Comparison of ENCODE assay signal across 7 cellular contexts in the genomic region with DNA sequence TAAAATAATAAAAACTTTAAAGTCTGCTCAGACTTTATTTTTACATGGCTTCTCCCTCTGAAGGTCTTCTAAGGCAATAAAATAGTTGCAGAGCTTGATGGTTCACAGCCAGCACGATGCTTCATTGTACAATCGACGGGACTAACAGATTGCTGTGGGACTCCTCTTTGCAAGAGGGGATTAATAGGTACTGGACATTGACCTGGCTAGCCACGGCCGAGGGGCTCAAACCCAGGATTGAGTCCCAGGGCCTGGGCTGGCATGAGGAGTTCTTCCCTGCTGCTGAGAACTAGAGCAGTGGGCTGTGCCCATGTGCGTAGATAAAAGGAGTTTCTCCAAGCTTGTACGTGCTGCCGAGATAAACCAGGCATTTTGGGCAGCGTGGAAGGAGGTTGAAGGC. TPM values are rescaled to one million over a fixed set of nuclear protein-coding genes. Genes with fewer than 3 reads are reported as not detected.
"Had no signal": no experiment of that assay in that cellular context is flagged by ENCODE, and none has a peak within 500 bp of the region (broad histone marks: within the 10 kb centered on the region; RNA-seq: fewer than 3 reads in every experiment).

No MANE protein-coding gene starts in this region.

- H3K4me3 Mint-ChIP-seq: IgD-negative memory B cell had no signal

- H3K36me3 Mint-ChIP-seq: IgD-negative memory B cell had no signal

- DNase-seq: IMR-90, KBM-7, KG1 had no signal

- ATAC-seq: HepG2, K562 had no signal

- H3K4me1 Mint-ChIP-seq: IgD-negative memory B cell had no signal

- H3K9me3 Mint-ChIP-seq: IgD-negative memory B cell had no signal

RNA-seq across cellular contexts. Expression of gene BCO1, which starts 52.6 kb away (rescaled TPM):
- total RNA-seq: HT1080, IMR-90, K562 had no signal
